ENCODE assay signal across 17 cellular contexts in the genomic region with DNA sequence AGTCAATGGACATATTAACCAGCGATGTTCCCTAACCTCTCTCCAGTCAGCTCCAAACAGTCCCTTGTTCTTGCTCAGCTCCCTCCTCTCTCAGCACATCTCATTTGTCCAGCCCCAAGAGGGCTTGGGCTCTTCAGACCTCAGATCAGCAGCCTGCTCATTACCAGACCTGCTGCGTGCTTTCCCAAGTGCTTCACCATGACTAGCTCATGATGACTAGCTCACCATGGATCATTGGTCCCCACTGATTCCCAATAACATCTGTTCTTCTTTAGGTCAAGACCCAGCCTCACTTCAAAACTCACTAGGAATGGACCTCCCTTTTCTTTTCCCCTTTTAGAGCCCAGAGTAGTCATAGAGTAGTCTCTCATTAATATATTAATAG.
"Had no signal": no experiment of that assay in that cellular context is flagged by ENCODE, and none has a peak within 500 bp of the region (broad histone marks: within the 10 kb centered on the region; RNA-seq: fewer than 3 reads in every experiment).

No MANE protein-coding gene starts in this region.

- H3K27ac Mint-ChIP-seq: activated CD4-positive, alpha-beta T cell treated with anti-CD3 and anti-CD28 coated beads for 36 hours; activated CD8-positive, alpha-beta T cell treated with anti-CD3 and anti-CD28 coated beads for 36 hours; activated naive CD4-positive, alpha-beta T cell treated with anti-CD3 and anti-CD28 coated beads, Interleukin-2, amount 50 U/mL, for 24 hours; activated T-cell treated with anti-CD3 and anti-CD28 coated beads, Interleukin-2, amount 50 U/mL, for 72 hours; T-helper 17 cell had no signal

- H3K9me3 Mint-ChIP-seq: activated CD8-positive, alpha-beta T cell treated with anti-CD3 and anti-CD28 coated beads for 36 hours; activated naive CD4-positive, alpha-beta T cell treated with anti-CD3 and anti-CD28 coated beads, Interleukin-2, amount 50 U/mL, for 24 hours; activated T-cell treated with anti-CD3 and anti-CD28 coated beads, Interleukin-2, amount 50 U/mL, for 72 hours had no signal

- H3K4me1 Mint-ChIP-seq: activated CD4-positive, alpha-beta T cell treated with anti-CD3 and anti-CD28 coated beads for 36 hours; activated naive CD4-positive, alpha-beta T cell treated with anti-CD3 and anti-CD28 coated beads, Interleukin-2, amount 50 U/mL, for 24 hours; T-helper 17 cell had no signal

- H3K27me3 Mint-ChIP-seq: activated naive CD4-positive, alpha-beta T cell treated with anti-CD3 and anti-CD28 coated beads, Interleukin-2, amount 50 U/mL, for 24 hours had no signal

- H3K36me3 Mint-ChIP-seq: activated naive CD4-positive, alpha-beta T cell treated with anti-CD3 and anti-CD28 coated beads, Interleukin-2, amount 50 U/mL, for 24 hours had no signal

- H3K4me3 Mint-ChIP-seq: activated CD4-positive, alpha-beta T cell treated with anti-CD3 and anti-CD28 coated beads for 36 hours; activated CD8-positive, alpha-beta T cell treated with anti-CD3 and anti-CD28 coated beads for 36 hours; activated naive CD4-positive, alpha-beta T cell treated with anti-CD3 and anti-CD28 coated beads, Interleukin-2, amount 50 U/mL, for 24 hours; activated T-cell treated with anti-CD3 and anti-CD28 coated beads, Interleukin-2, amount 50 U/mL, for 72 hours; T-helper 17 cell had no signal

- H3K27ac ChIP-seq: KMS-11 had no signal

- DNase-seq: activated CD4-positive, alpha-beta T cell treated with anti-CD3 and anti-CD28 coated beads for 36 hours; activated CD4-positive, alpha-beta T cell treated with anti-CD3 and anti-CD28 coated beads, Interleukin-2, amount 50 U/mL, for 1 hour; activated CD8-positive, alpha-beta memory T cell treated with anti-CD3 and anti-CD28 coated beads, Interleukin-2, amount 50 U/mL, for 4 hours; activated CD8-positive, alpha-beta T cell treated with anti-CD3 and anti-CD28 coated beads for 36 hours; activated T-cell treated with anti-CD3 and anti-CD28 coated beads, Interleukin-2, amount 50 U/mL, for 72 hours; aorta; NCI-H1092 treated with DMSO at 0.1 percent for 48 hours; NCI-H1417 treated with DMSO at 0.1 percent for 48 hours; NCI-H1694; NCI-H2029; NCI-H510A treated with DMSO at 0.1 percent for 48 hours; NK-92 treated with Interleukin-12 subunit alpha and Interleukin-12 subunit beta, amount 100 ng/mL, for 24 hours; SIG-M5; T-helper 17 cell; T-helper 9 cell had no signal
